Comparison of ENCODE assay signal across 8 cellular contexts in the genomic region with DNA sequence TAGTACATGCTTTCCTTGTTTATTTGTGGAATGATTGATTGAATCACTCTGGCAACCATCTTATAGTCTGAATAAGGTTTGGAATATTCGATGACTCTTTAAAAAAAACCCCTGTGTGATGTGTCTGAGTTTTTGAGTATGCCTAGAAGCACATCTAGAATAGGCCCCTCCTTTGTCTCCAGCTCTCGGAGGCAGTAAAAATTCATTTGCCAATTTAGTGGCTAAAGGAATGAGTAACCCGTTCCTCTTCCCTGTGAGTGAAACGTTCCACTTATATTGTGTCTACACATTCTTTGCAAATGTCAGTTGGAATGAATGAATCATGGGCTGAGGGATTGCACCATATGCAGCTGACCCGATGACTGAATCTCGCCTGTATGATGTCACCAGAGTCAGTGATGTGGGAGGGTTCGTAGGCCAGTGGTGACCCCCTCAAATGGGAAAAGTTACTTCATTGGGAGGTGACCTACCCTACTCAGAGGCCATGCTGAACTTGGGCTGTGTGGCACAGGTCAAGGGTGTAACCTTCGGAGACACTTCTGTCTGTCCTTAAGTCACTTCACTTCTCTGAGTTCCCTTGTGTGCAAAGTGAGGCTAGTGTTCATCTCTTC. TPM values are rescaled to one million over a fixed set of nuclear protein-coding genes. Genes with fewer than 3 reads are reported as not detected.
DNase-seq lines count a peak whose midpoint lies in the region; ATAC-seq, FAIRE-seq and TF ChIP-seq lines count a peak whose summit lies in the region.

No MANE protein-coding gene starts in this region.

- no peak overlapping the region for H3K4me3 Mint-ChIP-seq in activated T-cell treated with anti-CD3 and anti-CD28 coated beads, Interleukin-2, amount 50 U/mL, for 24 hours

- H3K4me2 ChIP-seq in A549: peak overlapping the region; percentile 48

- no peak for TF ChIP-seq POLR2A in A549 (IDR thresholded peaks at IDR 0.05; ENCODE audit: low read length)

- H3K9me3 Mint-ChIP-seq in activated T-cell treated with anti-CD3 and anti-CD28 coated beads, Interleukin-2, amount 50 U/mL, for 24 hours: no peaks in the 10 kb centered on the region

- no peak overlapping the region for H3K4me3 ChIP-seq in A549
- no peak overlapping the region for H3K4me3 ChIP-seq in HEK293 (ENCODE audit: low read depth, low read length)

- H3K4me1 ChIP-seq in A549: peaks cover 41% of the 10 kb centered on the region
- H3K4me1 ChIP-seq in HEK293 (ENCODE audit: control insufficient read depth, insufficient read depth, low read length): no peaks in the 10 kb centered on the region

- no peak for TF ChIP-seq CTCF in A549 (IDR thresholded peaks at IDR 0.05)
- no peak for TF ChIP-seq CTCF in HEK293 (tag by site-specific recombination; IDR thresholded peaks at IDR 0.05)

- ATAC-seq in A549: peak; percentile 78 to 79
- no peak for ATAC-seq in HG03521 (IDR thresholded peaks at IDR 0.05; ENCODE audit: unreplicated experiment)

- H3K36me3 ChIP-seq in HEK293 (ENCODE audit: control insufficient read depth in 2 of 2, insufficient read depth in 1 of 2, low read length in 2 of 2): no peaks in the 10 kb centered on the region

- H3K27ac Mint-ChIP-seq in activated T-cell treated with anti-CD3 and anti-CD28 coated beads, Interleukin-2, amount 50 U/mL, for 24 hours: peak overlapping the region; percentile 94

- H3K27ac ChIP-seq in A549 (peak overlapping the region; percentile 64 to 83), HEK293 (ENCODE audit: extremely low read depth, low read depth, low read length) (no peak overlapping the region)

- peak; percentile 40 to 62; a peak in 2 of 5 replicates for TF ChIP-seq EP300 in A549 (IDR thresholded peaks at IDR 0.05)

- CTCF ChIA-PET in A549 (lab: Yijun Ruan, JAX): interaction anchor here (0.9 to 20.8 kb wide), 19 partner anchors 8 to 1103 kb away, joined by 3 to 565 read pairs (median 6); a partner anchor contains a TSS
- CTCF ChIA-PET in HEK293 (lab: Yijun Ruan, JAX): interaction anchor here (0.6 to 3.4 kb wide), 7 partner anchors 12 to 467 kb away, joined by 3 to 18 read pairs (median 9); no protein-coding TSS in a partner anchor

- H3K4me1 Mint-ChIP-seq in activated T-cell treated with anti-CD3 and anti-CD28 coated beads, Interleukin-2, amount 50 U/mL, for 24 hours (ENCODE audit: low read depth): peaks cover 28% of the 10 kb centered on the region

- TF ChIP-seq RAD21 in A549 (conservative IDR thresholded peaks at IDR 0.05 in 1 of 2, IDR thresholded peaks at IDR 0.05 in 1 of 2): no peak

- DNase-seq in A549 (ENCODE audit: low read depth in 1 of 2, low spot score in 1 of 2) (peak; percentile 82 to 88), iris pigment epithelial cell (ENCODE audit: low read depth) (peak; percentile 99), RPMI8226 (no peak), SHP77 (lab: John Stamatoyannopoulos, UW) (no peak), NCI-H1092 treated with DMSO at 0.1 percent for 48 hours (lab: John Stamatoyannopoulos, UW) (no peak)
- DNase-seq in activated T-cell treated with anti-CD3 and anti-CD28 coated beads, Interleukin-2, amount 50 U/mL, for 24 hours: peak; percentile 54

- H3K9me3 ChIP-seq in A549 (no peaks in the 10 kb centered on the region), HEK293 (ENCODE audit: control insufficient read depth, insufficient read depth, low read depth, low read length) (no peaks in the 10 kb centered on the region)

- peaks cover 54% of the 10 kb centered on the region for H3K27me3 Mint-ChIP-seq in activated T-cell treated with anti-CD3 and anti-CD28 coated beads, Interleukin-2, amount 50 U/mL, for 24 hours

- WGBS in A549 (ENCODE audit: missing lambda C conversion rate): 9% methylated on average over 8 of the region's 8 CpGs

- POLR2A ChIA-PET in A549 (lab: Yijun Ruan, JAX): interaction anchor here (0.9 to 1.0 kb wide), 2 partner anchors 22 to 49 kb away, joined by 5 read pairs; a partner anchor contains a TSS
- POLR2A ChIA-PET in HEK293 (lab: Yijun Ruan, JAX): no interaction called here

- no peak for FAIRE-seq in A549 (lab: Jason Lieb, UNC)

- H3K36me3 Mint-ChIP-seq in activated T-cell treated with anti-CD3 and anti-CD28 coated beads, Interleukin-2, amount 50 U/mL, for 24 hours (ENCODE audit: low read depth): no peaks in the 10 kb centered on the region

TF ChIP-seq in A549, 52 proteins besides CTCF, POLR2A, EP300 and RAD21 (continues in another document):
- TF ChIP-seq, protein P1, sequence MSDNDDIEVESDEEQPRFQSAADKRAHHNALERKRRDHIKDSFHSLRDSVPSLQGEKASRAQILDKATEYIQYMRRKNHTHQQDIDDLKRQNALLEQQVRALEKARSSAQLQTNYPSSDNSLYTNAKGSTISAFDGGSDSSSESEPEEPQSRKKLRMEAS (IDR thresholded peaks at IDR 0.05): peak; percentile 40
- TF ChIP-seq FOSL2 (IDR thresholded peaks at IDR 0.05) (peak; percentile 81), FOSL2 (CRISPR knock-in tag; IDR thresholded peaks at IDR 0.05) (peak; percentile 98), JUN (IDR thresholded peaks at IDR 0.05) (peak in 1 of 2 experiments; percentile 49; a peak in 1 of 5 replicates), GATA3 (IDR thresholded peaks at IDR 0.05; ENCODE audit: borderline replicate concordance) (peak; percentile 79; the same call in 1 of the 2 replicates), POLR2AphosphoS2 (conservative IDR thresholded peaks at IDR 0.05; ENCODE audit: low read length) (no peak), JUNB (IDR thresholded peaks at IDR 0.05) (peak; percentile 88), CEBPB (IDR thresholded peaks at IDR 0.05) (peak; percentile 91 to 97), MAFK (IDR thresholded peaks at IDR 0.05; ENCODE audit: partially characterized antibody) (peak; percentile 61), HOXB5 (CRISPR knock-in tag; IDR thresholded peaks at IDR 0.05) (peak; percentile 56; the same call in 1 of the 2 replicates)

TF ChIP-seq in HEK293, 187 proteins besides CTCF, POLR2A, EP300 and RAD21 (continues in another document):
- TF ChIP-seq ZNF843 (tag by site-specific recombination; IDR thresholded peaks at IDR 0.05) (no peak), ZNF175 (tag by site-specific recombination; IDR thresholded peaks at IDR 0.05) (no peak), SP3 (tag by site-specific recombination; IDR thresholded peaks at IDR 0.05) (peak; percentile 58; the same call in 1 of the 2 replicates), ZNF585B (tag by site-specific recombination; IDR thresholded peaks at IDR 0.05) (no peak), ZEB2 (tag by site-specific recombination; IDR thresholded peaks at IDR 0.05) (peak; percentile 92), ZNF416 (tag by site-specific recombination; IDR thresholded peaks at IDR 0.05) (no peak)
- TF ChIP-seq, protein P2, sequence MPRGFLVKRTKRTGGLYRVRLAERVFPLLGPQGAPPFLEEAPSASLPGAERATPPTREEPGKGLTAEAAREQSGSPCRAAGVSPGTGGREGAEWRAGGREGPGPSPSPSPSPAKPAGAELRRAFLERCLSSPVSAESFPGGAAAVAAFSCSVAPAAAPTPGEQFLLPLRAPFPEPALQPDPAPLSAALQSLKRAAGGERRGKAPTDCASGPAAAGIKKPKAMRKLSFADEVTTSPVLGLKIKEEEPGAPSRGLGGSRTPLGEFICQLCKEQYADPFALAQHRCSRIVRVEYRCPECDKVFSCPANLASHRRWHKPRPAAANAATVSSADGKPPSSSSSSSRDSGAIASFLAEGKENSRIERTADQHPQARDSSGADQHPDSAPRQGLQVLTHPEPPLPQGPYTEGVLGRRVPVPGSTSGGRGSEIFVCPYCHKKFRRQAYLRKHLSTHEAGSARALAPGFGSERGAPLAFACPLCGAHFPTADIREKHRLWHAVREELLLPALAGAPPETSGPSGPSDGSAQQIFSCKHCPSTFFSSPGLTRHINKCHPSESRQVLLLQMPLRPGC (tag by site-specific recombination; IDR thresholded peaks at IDR 0.05): peak; percentile 92
- TF ChIP-seq, protein P3, sequence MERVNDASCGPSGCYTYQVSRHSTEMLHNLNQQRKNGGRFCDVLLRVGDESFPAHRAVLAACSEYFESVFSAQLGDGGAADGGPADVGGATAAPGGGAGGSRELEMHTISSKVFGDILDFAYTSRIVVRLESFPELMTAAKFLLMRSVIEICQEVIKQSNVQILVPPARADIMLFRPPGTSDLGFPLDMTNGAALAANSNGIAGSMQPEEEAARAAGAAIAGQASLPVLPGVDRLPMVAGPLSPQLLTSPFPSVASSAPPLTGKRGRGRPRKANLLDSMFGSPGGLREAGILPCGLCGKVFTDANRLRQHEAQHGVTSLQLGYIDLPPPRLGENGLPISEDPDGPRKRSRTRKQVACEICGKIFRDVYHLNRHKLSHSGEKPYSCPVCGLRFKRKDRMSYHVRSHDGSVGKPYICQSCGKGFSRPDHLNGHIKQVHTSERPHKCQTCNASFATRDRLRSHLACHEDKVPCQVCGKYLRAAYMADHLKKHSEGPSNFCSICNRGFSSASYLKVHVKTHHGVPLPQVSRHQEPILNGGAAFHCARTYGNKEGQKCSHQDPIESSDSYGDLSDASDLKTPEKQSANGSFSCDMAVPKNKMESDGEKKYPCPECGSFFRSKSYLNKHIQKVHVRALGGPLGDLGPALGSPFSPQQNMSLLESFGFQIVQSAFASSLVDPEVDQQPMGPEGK (tag by site-specific recombination; IDR thresholded peaks at IDR 0.05): peak; percentile 29; the same call in 1 of the 2 replicates

RNA-seq across cellular contexts. Expression of a gene that starts 21.6 kb away (rescaled TPM):
- 4.4 and 4.8 TPM in 2 replicates for polyA plus RNA-seq in A549 (2011; rRNA removed)
- 4.0 and 5.9 TPM in 2 replicates for polyA plus RNA-seq in A549 (2012; cell fraction: cytosol; rRNA removed)
- polyA plus RNA-seq in A549 (2012; cell fraction: nucleus; rRNA removed): 6.0 and 6.6 TPM in 2 replicates
- 5.3 to 6.0 TPM (median 5.7 TPM) in 3 replicates for polyA plus RNA-seq in A549 (2017; fragmentation: RNase III; extraction: RNeasy Plus Mini Kit Qiagen cat#74134 plus additional on column Dnase treatment)
- polyA minus RNA-seq in A549 (2011; rRNA and poly(A)+ RNA removed): 6.2 and 8.5 TPM in 2 replicates

RNA-seq across cellular contexts. Expression of a gene that starts 21.8 kb away (rescaled TPM):
- polyA plus RNA-seq in A549 (2011; rRNA removed): 49.0 and 104 TPM in 2 replicates
- polyA plus RNA-seq in A549 (2012; cell fraction: cytosol; rRNA removed): 39.7 and 51.9 TPM in 2 replicates
- 15.8 and 31.3 TPM in 2 replicates for polyA plus RNA-seq in A549 (2012; cell fraction: nucleus; rRNA removed)
- polyA plus RNA-seq in A549 (2017; fragmentation: RNase III; extraction: RNeasy Plus Mini Kit Qiagen cat#74134 plus additional on column Dnase treatment): 106 to 120 TPM (median 114 TPM) in 3 replicates
- 18.4 and 25.7 TPM in 2 replicates for polyA minus RNA-seq in A549 (2011; rRNA and poly(A)+ RNA removed)

RNA-seq across cellular contexts. Expression of a gene that starts 42.7 kb away (rescaled TPM):
- polyA plus RNA-seq in A549 (2011; rRNA removed) (8.5 and 9.7 TPM in 2 replicates), A549 (2017; fragmentation: RNase III; extraction: RNeasy Plus Mini Kit Qiagen cat#74134 plus additional on column Dnase treatment) (11.3 to 13.7 TPM (median 12.3 TPM) in 3 replicates)
- polyA plus RNA-seq in A549 (2012; cell fraction: cytosol; rRNA removed): 14.5 and 22.3 TPM in 2 replicates
- polyA plus RNA-seq in A549 (2012; cell fraction: nucleus; rRNA removed): 17.9 and 22.5 TPM in 2 replicates
- 8.7 and 9.9 TPM in 2 replicates for polyA minus RNA-seq in A549 (2011; rRNA and poly(A)+ RNA removed)

RNA-seq across cellular contexts. Expression of a gene that starts 48.9 kb away (rescaled TPM):
- polyA plus RNA-seq in A549 (2011; rRNA removed): 36.7 and 54.9 TPM in 2 replicates
- polyA plus RNA-seq in A549 (2012; cell fraction: cytosol; rRNA removed): 14.3 and 15.8 TPM in 2 replicates
- 14.8 and 22.2 TPM in 2 replicates for polyA plus RNA-seq in A549 (2012; cell fraction: nucleus; rRNA removed)
- polyA plus RNA-seq in A549 (2017; fragmentation: RNase III; extraction: RNeasy Plus Mini Kit Qiagen cat#74134 plus additional on column Dnase treatment): 37.2 to 40.9 TPM (median 38.1 TPM) in 3 replicates
- polyA minus RNA-seq in A549 (2011; rRNA and poly(A)+ RNA removed): 58.0 and 60.5 TPM in 2 replicates

Comparison
In these comparisons a context has a peak if more than half of its experiments do, and no peak if none do; other contexts are left out.
1. DNase-seq: peak in A549 (2 of 2), activated T-cell treated with anti-CD3 and anti-CD28 coated beads, Interleukin-2, amount 50 U/mL, for 24 hours (single experiment) and iris pigment epithelial cell (single experiment); none in RPMI8226 (single experiment), SHP77 (0 of 2) and NCI-H1092 treated with DMSO at 0.1 percent for 48 hours (single experiment).